Comparison of ENCODE assay signal across 1 cellular context in the genomic region with DNA sequence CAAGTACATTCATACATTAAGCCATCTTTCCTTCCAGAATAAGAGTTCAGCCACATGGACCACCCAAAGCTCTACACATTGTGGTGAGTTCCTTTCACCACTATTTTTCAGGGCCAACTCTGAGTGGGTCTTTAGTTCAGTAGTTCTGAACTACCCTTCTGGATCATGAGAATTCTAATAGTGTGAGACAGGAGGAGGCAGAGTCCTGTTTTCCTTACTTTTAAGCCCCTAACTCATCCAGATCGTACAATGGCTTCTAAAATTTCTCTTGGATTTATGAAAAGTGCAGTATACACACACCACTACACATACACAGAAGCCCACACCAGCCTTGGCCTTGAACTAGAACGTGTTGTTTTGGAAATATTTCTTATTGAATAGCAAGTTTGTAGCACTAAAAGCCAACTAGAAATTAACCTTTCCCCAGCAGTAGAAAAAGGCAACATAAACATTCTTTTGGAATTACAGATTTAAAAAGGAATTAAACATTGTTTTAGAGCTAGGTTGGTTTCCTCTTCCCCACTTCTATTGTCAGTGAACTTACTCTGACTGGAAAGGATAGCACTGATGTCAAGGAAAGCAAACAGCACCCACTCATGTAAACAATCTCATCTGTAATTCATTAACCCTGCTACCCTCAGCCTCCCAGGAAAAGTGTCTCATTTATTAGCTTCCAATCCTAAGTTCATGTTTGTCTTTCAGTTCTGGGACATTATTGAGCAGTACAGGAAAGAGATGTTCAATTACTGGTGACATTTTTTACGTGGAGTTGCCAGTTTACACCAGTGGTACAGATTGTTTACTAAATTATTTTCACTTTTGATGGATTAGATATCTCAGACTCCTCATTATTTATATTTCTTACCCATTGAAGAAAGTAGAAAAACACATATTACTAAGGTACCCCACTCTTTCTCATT.
TF ChIP-seq lines count a peak whose summit lies in the region.

No MANE protein-coding gene starts in this region.

TF ChIP-seq in HepG2, 621 proteins besides CTCF, POLR2A, EP300 and RAD21 (continued from another document and continues in another):
- TF ChIP-seq MIXL1 (CRISPR knock-in tag; IDR thresholded peaks at IDR 0.05): peak; percentile 99
- no peak for TF ChIP-seq NFE2L2 (IDR thresholded peaks at IDR 0.05; ENCODE audit: low read length)
- TF ChIP-seq ZNF256 (CRISPR knock-in tag; conservative IDR thresholded peaks at IDR 0.05): no peak
- TF ChIP-seq ZNF605 (CRISPR knock-in tag; IDR thresholded peaks at IDR 0.05): no peak
- no peak for TF ChIP-seq EHMT2 (IDR thresholded peaks at IDR 0.05; ENCODE audit: borderline replicate concordance, low read depth, low read length)
- no peak for TF ChIP-seq MTA3 (CRISPR knock-in tag; IDR thresholded peaks at IDR 0.05)
- no peak for TF ChIP-seq ZNF773 (CRISPR knock-in tag; IDR thresholded peaks at IDR 0.05; ENCODE audit: borderline replicate concordance)
- TF ChIP-seq, protein P1, sequence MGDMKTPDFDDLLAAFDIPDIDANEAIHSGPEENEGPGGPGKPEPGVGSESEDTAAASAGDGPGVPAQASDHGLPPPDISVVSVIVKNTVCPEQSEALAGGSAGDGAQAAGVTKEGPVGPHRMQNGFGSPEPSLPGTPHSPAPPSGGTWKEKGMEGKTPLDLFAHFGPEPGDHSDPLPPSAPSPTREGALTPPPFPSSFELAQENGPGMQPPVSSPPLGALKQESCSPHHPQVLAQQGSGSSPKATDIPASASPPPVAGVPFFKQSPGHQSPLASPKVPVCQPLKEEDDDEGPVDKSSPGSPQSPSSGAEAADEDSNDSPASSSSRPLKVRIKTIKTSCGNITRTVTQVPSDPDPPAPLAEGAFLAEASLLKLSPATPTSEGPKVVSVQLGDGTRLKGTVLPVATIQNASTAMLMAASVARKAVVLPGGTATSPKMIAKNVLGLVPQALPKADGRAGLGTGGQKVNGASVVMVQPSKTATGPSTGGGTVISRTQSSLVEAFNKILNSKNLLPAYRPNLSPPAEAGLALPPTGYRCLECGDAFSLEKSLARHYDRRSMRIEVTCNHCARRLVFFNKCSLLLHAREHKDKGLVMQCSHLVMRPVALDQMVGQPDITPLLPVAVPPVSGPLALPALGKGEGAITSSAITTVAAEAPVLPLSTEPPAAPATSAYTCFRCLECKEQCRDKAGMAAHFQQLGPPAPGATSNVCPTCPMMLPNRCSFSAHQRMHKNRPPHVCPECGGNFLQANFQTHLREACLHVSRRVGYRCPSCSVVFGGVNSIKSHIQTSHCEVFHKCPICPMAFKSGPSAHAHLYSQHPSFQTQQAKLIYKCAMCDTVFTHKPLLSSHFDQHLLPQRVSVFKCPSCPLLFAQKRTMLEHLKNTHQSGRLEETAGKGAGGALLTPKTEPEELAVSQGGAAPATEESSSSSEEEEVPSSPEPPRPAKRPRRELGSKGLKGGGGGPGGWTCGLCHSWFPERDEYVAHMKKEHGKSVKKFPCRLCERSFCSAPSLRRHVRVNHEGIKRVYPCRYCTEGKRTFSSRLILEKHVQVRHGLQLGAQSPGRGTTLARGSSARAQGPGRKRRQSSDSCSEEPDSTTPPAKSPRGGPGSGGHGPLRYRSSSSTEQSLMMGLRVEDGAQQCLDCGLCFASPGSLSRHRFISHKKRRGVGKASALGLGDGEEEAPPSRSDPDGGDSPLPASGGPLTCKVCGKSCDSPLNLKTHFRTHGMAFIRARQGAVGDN (CRISPR knock-in tag; IDR thresholded peaks at IDR 0.05): no peak
- TF ChIP-seq ZFP82 (CRISPR knock-in tag; IDR thresholded peaks at IDR 0.05; ENCODE audit: borderline replicate concordance): no peak
- TF ChIP-seq MEIS2 (CRISPR knock-in tag; IDR thresholded peaks at IDR 0.05): peak; percentile 59; the same call in 1 of the 2 replicates
- TF ChIP-seq, protein P2, sequence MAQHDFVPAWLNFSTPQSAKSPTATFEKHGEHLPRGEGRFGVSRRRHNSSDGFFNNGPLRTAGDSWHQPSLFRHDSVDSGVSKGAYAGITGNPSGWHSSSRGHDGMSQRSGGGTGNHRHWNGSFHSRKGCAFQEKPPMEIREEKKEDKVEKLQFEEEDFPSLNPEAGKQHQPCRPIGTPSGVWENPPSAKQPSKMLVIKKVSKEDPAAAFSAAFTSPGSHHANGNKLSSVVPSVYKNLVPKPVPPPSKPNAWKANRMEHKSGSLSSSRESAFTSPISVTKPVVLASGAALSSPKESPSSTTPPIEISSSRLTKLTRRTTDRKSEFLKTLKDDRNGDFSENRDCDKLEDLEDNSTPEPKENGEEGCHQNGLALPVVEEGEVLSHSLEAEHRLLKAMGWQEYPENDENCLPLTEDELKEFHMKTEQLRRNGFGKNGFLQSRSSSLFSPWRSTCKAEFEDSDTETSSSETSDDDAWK (CRISPR knock-in tag; IDR thresholded peaks at IDR 0.05): no peak
- TF ChIP-seq JARID2 (CRISPR knock-in tag; IDR thresholded peaks at IDR 0.05; ENCODE audit: insufficient replicate concordance): no peak
- TF ChIP-seq, protein P3, sequence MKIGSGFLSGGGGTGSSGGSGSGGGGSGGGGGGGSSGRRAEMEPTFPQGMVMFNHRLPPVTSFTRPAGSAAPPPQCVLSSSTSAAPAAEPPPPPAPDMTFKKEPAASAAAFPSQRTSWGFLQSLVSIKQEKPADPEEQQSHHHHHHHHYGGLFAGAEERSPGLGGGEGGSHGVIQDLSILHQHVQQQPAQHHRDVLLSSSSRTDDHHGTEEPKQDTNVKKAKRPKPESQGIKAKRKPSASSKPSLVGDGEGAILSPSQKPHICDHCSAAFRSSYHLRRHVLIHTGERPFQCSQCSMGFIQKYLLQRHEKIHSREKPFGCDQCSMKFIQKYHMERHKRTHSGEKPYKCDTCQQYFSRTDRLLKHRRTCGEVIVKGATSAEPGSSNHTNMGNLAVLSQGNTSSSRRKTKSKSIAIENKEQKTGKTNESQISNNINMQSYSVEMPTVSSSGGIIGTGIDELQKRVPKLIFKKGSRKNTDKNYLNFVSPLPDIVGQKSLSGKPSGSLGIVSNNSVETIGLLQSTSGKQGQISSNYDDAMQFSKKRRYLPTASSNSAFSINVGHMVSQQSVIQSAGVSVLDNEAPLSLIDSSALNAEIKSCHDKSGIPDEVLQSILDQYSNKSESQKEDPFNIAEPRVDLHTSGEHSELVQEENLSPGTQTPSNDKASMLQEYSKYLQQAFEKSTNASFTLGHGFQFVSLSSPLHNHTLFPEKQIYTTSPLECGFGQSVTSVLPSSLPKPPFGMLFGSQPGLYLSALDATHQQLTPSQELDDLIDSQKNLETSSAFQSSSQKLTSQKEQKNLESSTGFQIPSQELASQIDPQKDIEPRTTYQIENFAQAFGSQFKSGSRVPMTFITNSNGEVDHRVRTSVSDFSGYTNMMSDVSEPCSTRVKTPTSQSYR (CRISPR knock-in tag; IDR thresholded peaks at IDR 0.05; ENCODE audit: borderline replicate concordance): peak; percentile 77; the same call in 1 of the 2 replicates
- TF ChIP-seq POLR2G (IDR thresholded peaks at IDR 0.05; ENCODE audit: low read depth, low read length): peak; percentile 68
- TF ChIP-seq, protein P4, sequence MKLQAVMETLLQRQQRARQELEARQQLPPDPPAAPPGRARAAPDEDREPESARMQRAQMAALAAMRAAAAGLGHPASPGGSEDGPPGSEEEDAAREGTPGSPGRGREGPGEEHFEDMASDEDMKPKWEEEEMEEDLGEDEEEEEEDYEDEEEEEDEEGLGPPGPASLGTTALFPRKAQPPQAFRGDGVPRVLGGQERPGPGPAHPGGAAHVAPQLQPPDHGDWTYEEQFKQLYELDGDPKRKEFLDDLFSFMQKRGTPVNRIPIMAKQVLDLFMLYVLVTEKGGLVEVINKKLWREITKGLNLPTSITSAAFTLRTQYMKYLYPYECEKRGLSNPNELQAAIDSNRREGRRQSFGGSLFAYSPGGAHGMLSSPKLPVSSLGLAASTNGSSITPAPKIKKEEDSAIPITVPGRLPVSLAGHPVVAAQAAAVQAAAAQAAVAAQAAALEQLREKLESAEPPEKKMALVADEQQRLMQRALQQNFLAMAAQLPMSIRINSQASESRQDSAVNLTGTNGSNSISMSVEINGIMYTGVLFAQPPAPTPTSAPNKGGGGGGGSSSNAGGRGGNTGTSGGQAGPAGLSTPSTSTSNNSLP (IDR thresholded peaks at IDR 0.05; ENCODE audit: low read depth, low read length): peak; percentile 91
- peak; percentile 64 for TF ChIP-seq CBX1 (IDR thresholded peaks at IDR 0.05; ENCODE audit: low read depth)
- no peak for TF ChIP-seq AGO1 (IDR thresholded peaks at IDR 0.05; ENCODE audit: low read depth, low read length, poor library complexity, severe bottlenecking)
- no peak for TF ChIP-seq ZSCAN30 (CRISPR knock-in tag; IDR thresholded peaks at IDR 0.05)
- TF ChIP-seq, protein P5, sequence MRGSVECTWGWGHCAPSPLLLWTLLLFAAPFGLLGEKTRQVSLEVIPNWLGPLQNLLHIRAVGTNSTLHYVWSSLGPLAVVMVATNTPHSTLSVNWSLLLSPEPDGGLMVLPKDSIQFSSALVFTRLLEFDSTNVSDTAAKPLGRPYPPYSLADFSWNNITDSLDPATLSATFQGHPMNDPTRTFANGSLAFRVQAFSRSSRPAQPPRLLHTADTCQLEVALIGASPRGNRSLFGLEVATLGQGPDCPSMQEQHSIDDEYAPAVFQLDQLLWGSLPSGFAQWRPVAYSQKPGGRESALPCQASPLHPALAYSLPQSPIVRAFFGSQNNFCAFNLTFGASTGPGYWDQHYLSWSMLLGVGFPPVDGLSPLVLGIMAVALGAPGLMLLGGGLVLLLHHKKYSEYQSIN (CRISPR knock-in tag; IDR thresholded peaks at IDR 0.05; ENCODE audit: borderline replicate concordance): no peak
- TF ChIP-seq, protein P6, sequence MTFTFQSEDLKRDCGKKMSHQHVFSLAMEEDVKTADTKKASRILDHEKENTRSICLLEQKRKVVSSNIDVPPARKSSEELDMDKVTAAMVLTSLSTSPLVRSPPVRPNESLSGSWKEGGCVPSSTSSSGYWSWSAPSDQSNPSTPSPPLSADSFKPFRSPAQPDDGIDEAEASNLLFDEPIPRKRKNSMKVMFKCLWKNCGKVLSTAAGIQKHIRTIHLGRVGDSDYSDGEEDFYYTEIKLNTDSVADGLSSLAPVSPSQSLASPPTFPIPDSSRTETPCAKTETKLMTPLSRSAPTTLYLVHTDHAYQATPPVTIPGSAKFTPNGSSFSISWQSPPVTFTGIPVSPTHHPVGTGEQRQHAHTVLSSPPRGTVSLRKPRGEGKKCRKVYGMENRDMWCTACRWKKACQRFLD (CRISPR knock-in tag; IDR thresholded peaks at IDR 0.05; ENCODE audit: borderline replicate concordance): no peak
- TF ChIP-seq HOXA9 (CRISPR knock-in tag; IDR thresholded peaks at IDR 0.05; ENCODE audit: borderline replicate concordance): no peak
- TF ChIP-seq ZNF7 (CRISPR knock-in tag; IDR thresholded peaks at IDR 0.05): no peak
- TF ChIP-seq MAFK (conservative IDR thresholded peaks at IDR 0.05 in 1 of 2, IDR thresholded peaks at IDR 0.05 in 1 of 2; ENCODE audit: low read length in 2 of 2): no peak
- no peak for TF ChIP-seq RBAK (CRISPR knock-in tag; IDR thresholded peaks at IDR 0.05)
- TF ChIP-seq ATF7-NPFF (CRISPR knock-in tag; IDR thresholded peaks at IDR 0.05; ENCODE audit: low read depth): no peak
- TF ChIP-seq PITX1 (CRISPR knock-in tag; IDR thresholded peaks at IDR 0.05): peak; percentile 73
- TF ChIP-seq NCOR1 (IDR thresholded peaks at IDR 0.05; ENCODE audit: borderline replicate concordance, low read length): peak; percentile 95; the same call in 1 of the 2 replicates
- no peak for TF ChIP-seq ZNF747 (CRISPR knock-in tag; IDR thresholded peaks at IDR 0.05; ENCODE audit: borderline replicate concordance)
- no peak for TF ChIP-seq WIZ (CRISPR knock-in tag; IDR thresholded peaks at IDR 0.05)
- TF ChIP-seq, protein P7, sequence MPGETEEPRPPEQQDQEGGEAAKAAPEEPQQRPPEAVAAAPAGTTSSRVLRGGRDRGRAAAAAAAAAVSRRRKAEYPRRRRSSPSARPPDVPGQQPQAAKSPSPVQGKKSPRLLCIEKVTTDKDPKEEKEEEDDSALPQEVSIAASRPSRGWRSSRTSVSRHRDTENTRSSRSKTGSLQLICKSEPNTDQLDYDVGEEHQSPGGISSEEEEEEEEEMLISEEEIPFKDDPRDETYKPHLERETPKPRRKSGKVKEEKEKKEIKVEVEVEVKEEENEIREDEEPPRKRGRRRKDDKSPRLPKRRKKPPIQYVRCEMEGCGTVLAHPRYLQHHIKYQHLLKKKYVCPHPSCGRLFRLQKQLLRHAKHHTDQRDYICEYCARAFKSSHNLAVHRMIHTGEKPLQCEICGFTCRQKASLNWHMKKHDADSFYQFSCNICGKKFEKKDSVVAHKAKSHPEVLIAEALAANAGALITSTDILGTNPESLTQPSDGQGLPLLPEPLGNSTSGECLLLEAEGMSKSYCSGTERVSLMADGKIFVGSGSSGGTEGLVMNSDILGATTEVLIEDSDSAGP (CRISPR knock-in tag; IDR thresholded peaks at IDR 0.05; ENCODE audit: borderline replicate concordance): no peak
- no peak for TF ChIP-seq SNRNP70 (IDR thresholded peaks at IDR 0.05; ENCODE audit: low read depth, low read length)
- TF ChIP-seq, protein P8, sequence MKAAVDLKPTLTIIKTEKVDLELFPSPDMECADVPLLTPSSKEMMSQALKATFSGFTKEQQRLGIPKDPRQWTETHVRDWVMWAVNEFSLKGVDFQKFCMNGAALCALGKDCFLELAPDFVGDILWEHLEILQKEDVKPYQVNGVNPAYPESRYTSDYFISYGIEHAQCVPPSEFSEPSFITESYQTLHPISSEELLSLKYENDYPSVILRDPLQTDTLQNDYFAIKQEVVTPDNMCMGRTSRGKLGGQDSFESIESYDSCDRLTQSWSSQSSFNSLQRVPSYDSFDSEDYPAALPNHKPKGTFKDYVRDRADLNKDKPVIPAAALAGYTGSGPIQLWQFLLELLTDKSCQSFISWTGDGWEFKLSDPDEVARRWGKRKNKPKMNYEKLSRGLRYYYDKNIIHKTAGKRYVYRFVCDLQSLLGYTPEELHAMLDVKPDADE (CRISPR knock-in tag; IDR thresholded peaks at IDR 0.05): no peak
- no peak for TF ChIP-seq ZNF546 (CRISPR knock-in tag; conservative IDR thresholded peaks at IDR 0.05)
- TF ChIP-seq, protein P9, sequence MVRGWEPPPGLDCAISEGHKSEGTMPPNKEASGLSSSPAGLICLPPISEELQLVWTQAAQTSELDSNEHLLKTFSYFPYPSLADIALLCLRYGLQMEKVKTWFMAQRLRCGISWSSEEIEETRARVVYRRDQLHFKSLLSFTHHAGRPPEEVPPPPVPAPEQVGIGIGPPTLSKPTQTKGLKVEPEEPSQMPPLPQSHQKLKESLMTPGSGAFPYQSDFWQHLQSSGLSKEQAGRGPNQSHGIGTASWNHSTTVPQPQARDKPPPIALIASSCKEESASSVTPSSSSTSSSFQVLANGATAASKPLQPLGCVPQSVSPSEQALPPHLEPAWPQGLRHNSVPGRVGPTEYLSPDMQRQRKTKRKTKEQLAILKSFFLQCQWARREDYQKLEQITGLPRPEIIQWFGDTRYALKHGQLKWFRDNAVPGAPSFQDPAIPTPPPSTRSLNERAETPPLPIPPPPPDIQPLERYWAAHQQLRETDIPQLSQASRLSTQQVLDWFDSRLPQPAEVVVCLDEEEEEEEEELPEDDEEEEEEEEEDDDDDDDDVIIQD (CRISPR knock-in tag; IDR thresholded peaks at IDR 0.05; ENCODE audit: low read depth): peak; percentile 83
- peak; percentile 85; the same call in 1 of the 2 replicates for TF ChIP-seq SIX1 (CRISPR knock-in tag; IDR thresholded peaks at IDR 0.05; ENCODE audit: borderline replicate concordance)
- TF ChIP-seq ETV6 (CRISPR knock-in tag; conservative IDR thresholded peaks at IDR 0.05): no peak
- no peak for TF ChIP-seq ZNF326 (CRISPR knock-in tag; IDR thresholded peaks at IDR 0.05; ENCODE audit: borderline replicate concordance)
- no peak for TF ChIP-seq KLF11 (CRISPR knock-in tag; IDR thresholded peaks at IDR 0.05)
- TF ChIP-seq, protein P10, sequence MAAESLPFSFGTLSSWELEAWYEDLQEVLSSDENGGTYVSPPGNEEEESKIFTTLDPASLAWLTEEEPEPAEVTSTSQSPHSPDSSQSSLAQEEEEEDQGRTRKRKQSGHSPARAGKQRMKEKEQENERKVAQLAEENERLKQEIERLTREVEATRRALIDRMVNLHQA (CRISPR knock-in tag; IDR thresholded peaks at IDR 0.05): no peak
